14 cellular contexts compared by ENCODE assay signal in genomic region chr6:170053966-170054661, GRCh38.
"Had no signal": no experiment of that assay in that cellular context is flagged by ENCODE, and none has a peak within 500 bp of the region (broad histone marks: within the 10 kb centered on the region; RNA-seq: fewer than 3 reads in every experiment).

No MANE protein-coding gene starts in this region.

- H3K4me3 Mint-ChIP-seq: activated CD4-positive, alpha-beta T cell treated with anti-CD3 and anti-CD28 coated beads, Interleukin-2, amount 10 ng/mL, durations not matched to agents 7 days and 5 days; activated naive CD8-positive, alpha-beta T cell treated with anti-CD3 and anti-CD28 coated beads for 36 hours; natural killer cell; stimulated activated effector memory CD8-positive, alpha-beta T cell treated with anti-CD3 and anti-CD28 coated beads, Interleukin-12 subunit alpha, Interleukin-12 subunit beta, amount 100 ng/mL, for 72 hours; T-helper 1 cell treated with Interleukin-12 subunit alpha and Interleukin-12 subunit beta and Interleukin-4 antibody, amounts not matched to agents 30 μg/mL and 1 μg/mL, for 36 hours had no signal

- H3K4me3 ChIP-seq: heart left ventricle, skin epidermis, tibial nerve had no signal

- H3K4me1 ChIP-seq: foreskin keratinocyte had no signal

- H3K4me1 Mint-ChIP-seq: activated CD4-positive, alpha-beta T cell treated with anti-CD3 and anti-CD28 coated beads, Interleukin-2, amount 10 ng/mL, durations not matched to agents 7 days and 5 days; activated naive CD8-positive, alpha-beta T cell treated with anti-CD3 and anti-CD28 coated beads for 36 hours had no signal

- H3K27ac ChIP-seq: brain microvascular endothelial cell, foreskin keratinocyte, heart left ventricle, skin epidermis, tibial nerve had no signal

- H3K27me3 Mint-ChIP-seq: activated CD4-positive, alpha-beta T cell treated with anti-CD3 and anti-CD28 coated beads, Interleukin-2, amount 10 ng/mL, durations not matched to agents 7 days and 5 days had no signal

- ATAC-seq: foreskin keratinocyte; heart left ventricle; natural killer cell; stimulated activated effector memory CD8-positive, alpha-beta T cell treated with anti-CD3 and anti-CD28 coated beads, Interleukin-12 subunit alpha, Interleukin-12 subunit beta, amount 100 ng/mL, for 72 hours had no signal

- H3K36me3 ChIP-seq: brain microvascular endothelial cell, heart left ventricle, tibial nerve had no signal

- DNase-seq: activated CD4-positive, alpha-beta T cell treated with anti-CD3 and anti-CD28 coated beads, Interleukin-2, amount 10 ng/mL, durations not matched to agents 7 days and 5 days; activated CD4-positive, CD25-positive, alpha-beta regulatory T cell; activated naive CD8-positive, alpha-beta T cell treated with anti-CD3 and anti-CD28 coated beads for 36 hours; activated T-cell treated with anti-CD3 and anti-CD28 coated beads, Interleukin-2, amount 50 U/mL, for 1 hour; brain microvascular endothelial cell; foreskin keratinocyte; mammary epithelial cell; natural killer cell; SK-N-SH had no signal

- H3K27me3 ChIP-seq: brain microvascular endothelial cell, foreskin keratinocyte, heart left ventricle, tibial nerve had no signal

- H3K9me3 Mint-ChIP-seq: activated naive CD8-positive, alpha-beta T cell treated with anti-CD3 and anti-CD28 coated beads for 36 hours; natural killer cell; stimulated activated effector memory CD8-positive, alpha-beta T cell treated with anti-CD3 and anti-CD28 coated beads, Interleukin-12 subunit alpha, Interleukin-12 subunit beta, amount 100 ng/mL, for 72 hours; T-helper 1 cell treated with Interleukin-12 subunit alpha and Interleukin-12 subunit beta and Interleukin-4 antibody, amounts not matched to agents 30 μg/mL and 1 μg/mL, for 36 hours had no signal

- H3K9me3 ChIP-seq: heart left ventricle, SK-N-SH, tibial nerve had no signal

- H3K36me3 Mint-ChIP-seq: activated naive CD8-positive, alpha-beta T cell treated with anti-CD3 and anti-CD28 coated beads for 36 hours; natural killer cell had no signal

- H3K27ac Mint-ChIP-seq: activated CD4-positive, alpha-beta T cell treated with anti-CD3 and anti-CD28 coated beads, Interleukin-2, amount 10 ng/mL, durations not matched to agents 7 days and 5 days; activated naive CD8-positive, alpha-beta T cell treated with anti-CD3 and anti-CD28 coated beads for 36 hours; natural killer cell; T-helper 1 cell treated with Interleukin-12 subunit alpha and Interleukin-12 subunit beta and Interleukin-4 antibody, amounts not matched to agents 30 μg/mL and 1 μg/mL, for 36 hours had no signal

- H3K4me2 ChIP-seq: SK-N-SH had no signal
